ENCODE assay signal across 20 cellular contexts in the genomic region with DNA sequence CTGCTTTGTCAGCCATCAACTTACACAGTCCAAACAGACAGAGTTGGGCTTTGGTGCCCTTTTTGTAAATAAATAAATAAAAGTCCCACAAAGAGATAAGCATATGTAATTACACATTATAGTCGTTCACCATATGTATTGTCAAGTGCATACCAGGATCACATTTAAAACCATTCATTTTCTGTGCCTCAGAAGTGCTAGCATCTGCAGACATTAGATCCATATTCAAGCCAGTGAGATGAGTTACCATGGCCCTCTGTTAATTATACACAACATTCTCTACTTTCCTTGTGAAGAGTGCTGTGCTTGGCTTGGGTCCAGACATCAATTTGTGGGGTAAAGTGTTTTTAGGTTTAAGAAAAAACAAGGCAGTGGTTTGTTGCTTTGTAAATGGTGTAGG.
"Had no signal": no experiment of that assay in that cellular context is flagged by ENCODE, and none has a peak within 500 bp of the region (broad histone marks: within the 10 kb centered on the region; RNA-seq: fewer than 3 reads in every experiment).

No MANE protein-coding gene starts in this region.

- H3K4me1 ChIP-seq: lower lobe of right lung had no signal

- ATAC-seq: activated T-cell treated with anti-CD3 and anti-CD28 coated beads, Interleukin-2, amount 50 U/mL, for 72 hours; lower lobe of right lung; naive thymus-derived CD8-positive, alpha-beta T cell; right lobe of liver; stimulated activated naive CD8-positive, alpha-beta T cell treated with anti-CD3 and anti-CD28 coated beads, Interleukin-15, amount 100 ng/mL, for 72 hours had no signal

- H3K4me3 Mint-ChIP-seq: activated T-cell treated with anti-CD3 and anti-CD28 coated beads, Interleukin-2, amount 50 U/mL, for 72 hours; naive thymus-derived CD8-positive, alpha-beta T cell; stimulated activated naive CD8-positive, alpha-beta T cell treated with anti-CD3 and anti-CD28 coated beads, Interleukin-15, amount 100 ng/mL, for 72 hours had no signal

- H3K27me3 Mint-ChIP-seq: naive thymus-derived CD8-positive, alpha-beta T cell; stimulated activated naive CD8-positive, alpha-beta T cell treated with anti-CD3 and anti-CD28 coated beads, Interleukin-15, amount 100 ng/mL, for 72 hours had no signal

- H3K4me3 ChIP-seq: dorsolateral prefrontal cortex, lower lobe of right lung, ovary, right lobe of liver had no signal

- H3K27ac Mint-ChIP-seq: activated T-cell treated with anti-CD3 and anti-CD28 coated beads, Interleukin-2, amount 50 U/mL, for 72 hours; naive thymus-derived CD8-positive, alpha-beta T cell; stimulated activated naive CD8-positive, alpha-beta T cell treated with anti-CD3 and anti-CD28 coated beads, Interleukin-15, amount 100 ng/mL, for 72 hours had no signal

- H3K36me3 Mint-ChIP-seq: naive thymus-derived CD8-positive, alpha-beta T cell had no signal

- H3K4me1 Mint-ChIP-seq: stimulated activated naive CD8-positive, alpha-beta T cell treated with anti-CD3 and anti-CD28 coated beads, Interleukin-15, amount 100 ng/mL, for 72 hours had no signal

- H3K9me3 ChIP-seq: lower lobe of right lung, ovary, right lobe of liver had no signal

- H3K36me3 ChIP-seq: brain microvascular endothelial cell, lower lobe of right lung, ovary, right lobe of liver, WERI-Rb-1 had no signal

- DNase-seq: activated CD4-positive, alpha-beta T cell treated with anti-CD3 and anti-CD28 coated beads for 1 hour; activated effector memory CD4-positive, alpha-beta T cell treated with anti-CD3 and anti-CD28 coated beads, Interleukin-2, amount 50 U/mL, for 16 hours; activated naive CD4-positive, alpha-beta T cell treated with anti-CD3 and anti-CD28 coated beads, Interleukin-2, amount 50 U/mL, for 16 hours; activated T-cell treated with anti-CD3 and anti-CD28 coated beads, Interleukin-2, amount 50 U/mL, for 72 hours; aorta; brain microvascular endothelial cell; central memory CD4-positive, alpha-beta T cell; dorsolateral prefrontal cortex; glutamatergic neuron; hypothalamus; islet precursor cell; lower lobe of right lung; naive thymus-derived CD8-positive, alpha-beta T cell; ovary; right lobe of liver; small intestine; stimulated activated CD4-positive, alpha-beta T cell treated with anti-CD3 and anti-CD28 coated beads, Interleukin-4, amount 100 ng/mL, for 1 hour; stimulated activated naive CD8-positive, alpha-beta T cell treated with anti-CD3 and anti-CD28 coated beads, Interleukin-15, amount 100 ng/mL, for 72 hours; trophoblast cell; WERI-Rb-1 had no signal

- H3K27ac ChIP-seq: brain microvascular endothelial cell, dorsolateral prefrontal cortex, lower lobe of right lung, ovary, right lobe of liver, WERI-Rb-1 had no signal

- H3K9me3 Mint-ChIP-seq: activated T-cell treated with anti-CD3 and anti-CD28 coated beads, Interleukin-2, amount 50 U/mL, for 72 hours; naive thymus-derived CD8-positive, alpha-beta T cell; stimulated activated naive CD8-positive, alpha-beta T cell treated with anti-CD3 and anti-CD28 coated beads, Interleukin-15, amount 100 ng/mL, for 72 hours had no signal
